Comparison of ENCODE assay signal across 1 cellular context in genomic region chr1:1556505-1556904, GRCh38.
A peak's percentile ranks its signal among the peaks of the same experiment; 100 is the strongest.
TF ChIP-seq lines count a peak whose summit lies in the region.

No MANE protein-coding gene starts in this region.

TF ChIP-seq in K562, 482 proteins besides CTCF, POLR2A, EP300 and RAD21:
- TF ChIP-seq POLR2G (IDR thresholded peaks at IDR 0.05; ENCODE audit: low read depth, low read length) (0 out of 2 replicates have a peak, but pooled peaks have one; percentile 24), MCM5 (IDR thresholded peaks at IDR 0.05; ENCODE audit: low read depth) (no peak), ATF4 (CRISPR knock-in tag; IDR thresholded peaks at IDR 0.05) (no peak)
